ENCODE assay signal across 8 cellular contexts in genomic region chr13:60981407-60981806, GRCh38.
"Had no signal": no experiment of that assay in that cellular context is flagged by ENCODE, and none has a peak within 500 bp of the region (broad histone marks: within the 10 kb centered on the region; RNA-seq: fewer than 3 reads in every experiment).

No MANE protein-coding gene starts in this region.

- H3K27me3 Mint-ChIP-seq: IgD-negative memory B cell had no signal

- DNase-seq: IMR-90, KBM-7, KG1 had no signal

- H3K4me1 Mint-ChIP-seq: IgD-negative memory B cell had no signal

- H3K4me2 ChIP-seq: KMS-11 had no signal

- H3K4me3 ChIP-seq: K562 had no signal

- ATAC-seq: HepG2, K562 had no signal

- H3K4me3 Mint-ChIP-seq: IgD-negative memory B cell had no signal

- H3K9ac ChIP-seq: KMS-11 had no signal

- H3K27ac ChIP-seq: HL-60, KMS-11 had no signal

- H3K36me3 Mint-ChIP-seq: IgD-negative memory B cell had no signal
